ENCODE assay signal across 22 cellular contexts in genomic region chr5:138956801-138957200, GRCh38.
"Had no signal": no experiment of that assay in that cellular context is flagged by ENCODE, and none has a peak within 500 bp of the region (broad histone marks: within the 10 kb centered on the region; RNA-seq: fewer than 3 reads in every experiment).

No MANE protein-coding gene starts in this region.

- H3K4me3 Mint-ChIP-seq: immature natural killer cell; memory B cell; naive B cell; nephron progenitor cell; stimulated activated naive B cell treated with anti-CD40 and anti-IgM and Interleukin-4, amounts not matched to agents 10 μg/mL and 1 μg/mL and 100 μg/mL, for 72 hours had no signal

- H3K27me3 ChIP-seq: esophagus squamous epithelium, gastroesophageal sphincter, neutrophil, suprapubic skin, thyroid gland, upper lobe of right lung, vagina had no signal

- ATAC-seq: gastroesophageal sphincter; lower lobe of right lung; sciatic nerve; stimulated activated naive B cell treated with anti-CD40 and anti-IgM and Interleukin-4, amounts not matched to agents 10 μg/mL and 1 μg/mL and 100 μg/mL, for 72 hours; upper lobe of right lung had no signal

- H3K27me3 Mint-ChIP-seq: memory B cell; naive B cell; stimulated activated naive B cell treated with anti-CD40 and anti-IgM and Interleukin-4, amounts not matched to agents 10 μg/mL and 1 μg/mL and 100 μg/mL, for 72 hours had no signal

- H3K9me3 ChIP-seq: esophagus squamous epithelium, gastroesophageal sphincter, left ventricle myocardium inferior, lower lobe of right lung, neutrophil, suprapubic skin, thyroid gland, upper lobe of right lung, vagina had no signal

- H3K4me3 ChIP-seq: esophagus squamous epithelium, gastroesophageal sphincter, left ventricle myocardium inferior, lower lobe of right lung, skin epidermis, suprapubic skin, thyroid gland, upper lobe of right lung, vagina had no signal

- H3K36me3 ChIP-seq: esophagus squamous epithelium, left ventricle myocardium inferior, lower lobe of right lung, suprapubic skin, thyroid gland, upper lobe of right lung, vagina had no signal

- DNase-seq: effector memory CD4-positive, alpha-beta T cell; esophagus squamous epithelium; foreskin fibroblast; immature natural killer cell; left ventricle myocardium inferior; lower lobe of right lung; naive B cell; nephron progenitor cell; stimulated activated CD4-positive, alpha-beta T cell treated with anti-CD3 and anti-CD28 coated beads, Interleukin-2, amount 100 ng/mL, for 24 hours; stimulated activated CD4-positive, alpha-beta T cell treated with anti-CD3 and anti-CD28 coated beads, Interleukin-4, amount 100 ng/mL, for 4 hours; stimulated activated naive B cell treated with anti-CD40 and anti-IgM and Interleukin-4, amounts not matched to agents 10 μg/mL and 1 μg/mL and 100 μg/mL, for 72 hours; thyroid gland; upper lobe of right lung had no signal

- H3K27ac Mint-ChIP-seq: immature natural killer cell; memory B cell; nephron progenitor cell; stimulated activated naive B cell treated with anti-CD40 and anti-IgM and Interleukin-4, amounts not matched to agents 10 μg/mL and 1 μg/mL and 100 μg/mL, for 72 hours had no signal

- H3K36me3 Mint-ChIP-seq: immature natural killer cell, naive B cell had no signal

- H3K9me3 Mint-ChIP-seq: immature natural killer cell; memory B cell; naive B cell; nephron progenitor cell; stimulated activated naive B cell treated with anti-CD40 and anti-IgM and Interleukin-4, amounts not matched to agents 10 μg/mL and 1 μg/mL and 100 μg/mL, for 72 hours had no signal

- H3K27ac ChIP-seq: epithelial cell of prostate, esophagus squamous epithelium, gastroesophageal sphincter, left ventricle myocardium inferior, lower lobe of right lung, neutrophil, skin epidermis, suprapubic skin, upper lobe of right lung, vagina had no signal

- FAIRE-seq: keratinocyte had no signal
